Comparison of ENCODE assay signal across 9 cellular contexts in genomic region chr10:84140036-84140379, GRCh38. TPM values are rescaled to one million over a fixed set of nuclear protein-coding genes. Genes with fewer than 3 reads are reported as not detected.
DNase-seq lines count a peak whose midpoint lies in the region; ATAC-seq and TF ChIP-seq lines count a peak whose summit lies in the region.
"Had no signal": no experiment of that assay in that cellular context is flagged by ENCODE, and none has a peak within 500 bp of the region (broad histone marks: within the 10 kb centered on the region; RNA-seq: fewer than 3 reads in every experiment).

No MANE protein-coding gene starts in this region.

- TF ChIP-seq CTCF in OCI-LY3 (IDR thresholded peaks at IDR 0.05; ENCODE audit: low read depth, low read length) (no peak), vagina (IDR thresholded peaks at IDR 0.05) (no peak)

- no peaks in the 10 kb centered on the region for H3K9me3 Mint-ChIP-seq in dendritic cell treated with granulocyte-macrophage colony-stimulating factor and Interleukin-4, amounts not matched to agents 40 ng/mL and 50 ng/mL, for 4 days
- no peaks in the 10 kb centered on the region for H3K9me3 Mint-ChIP-seq in memory B cell

- H3K36me3 ChIP-seq in OCI-LY3 (replicated peaks; ENCODE audit: low read depth, low read length) (peaks cover 17% of the 10 kb centered on the region), vagina (peaks cover 0 to 37% of the 10 kb centered on the region in 2 donors)

- H3K4me3 ChIP-seq in OCI-LY3 (ENCODE audit: low read length) (peak overlapping the region; percentile 99), vagina (peak overlapping the region; percentile 87 to 95)

- H3K9me3 ChIP-seq in OCI-LY3 (ENCODE audit: insufficient read depth, low read length): no peaks in the 10 kb centered on the region
- no peaks in the 10 kb centered on the region for H3K9me3 ChIP-seq in vagina

- TF ChIP-seq POLR2A in vagina (IDR thresholded peaks at IDR 0.05): no peak

- peaks cover 40% of the 10 kb centered on the region for H3K79me2 ChIP-seq in OCI-LY3 (ENCODE audit: low read length)

- H2AFZ ChIP-seq in OCI-LY3 (ENCODE audit: low read depth, low read length): no peak overlapping the region

- H3K9ac ChIP-seq in OCI-LY3 (ENCODE audit: low read length): peak overlapping the region; percentile 89

- H3K36me3 Mint-ChIP-seq in dendritic cell treated with granulocyte-macrophage colony-stimulating factor and Interleukin-4, amounts not matched to agents 40 ng/mL and 50 ng/mL, for 4 days (ENCODE audit: low read depth): peaks cover 48% of the 10 kb centered on the region
- peaks cover 11% of the 10 kb centered on the region for H3K36me3 Mint-ChIP-seq in memory B cell

- H3K4me1 Mint-ChIP-seq in dendritic cell treated with granulocyte-macrophage colony-stimulating factor and Interleukin-4, amounts not matched to agents 40 ng/mL and 50 ng/mL, for 4 days (ENCODE audit: low read depth): peaks cover 17% of the 10 kb centered on the region
- H3K4me1 Mint-ChIP-seq in memory B cell: peaks cover 23% of the 10 kb centered on the region

- H3K27me3 ChIP-seq in OCI-LY3 (ENCODE audit: low read depth, low read length) (no peaks in the 10 kb centered on the region), vagina (no peaks in the 10 kb centered on the region)

- peaks cover 17% of the 10 kb centered on the region for H3K27me3 Mint-ChIP-seq in dendritic cell treated with granulocyte-macrophage colony-stimulating factor and Interleukin-4, amounts not matched to agents 40 ng/mL and 50 ng/mL, for 4 days
- no peaks in the 10 kb centered on the region for H3K27me3 Mint-ChIP-seq in memory B cell

- ATAC-seq in memory B cell (ENCODE audit: low read depth): no peak

- peak; percentile 2 to 15 for DNase-seq in activated CD4-positive, alpha-beta T cell treated with anti-CD3 and anti-CD28 coated beads for 4 hours
- no peak for DNase-seq in activated CD4-positive, alpha-beta T cell treated with anti-CD3 and anti-CD28 coated beads for 1 hour
- DNase-seq in memory B cell (ENCODE audit: low spot score in 2 of 2) (peak in 1 of 2 donors; percentile 4), vagina (ENCODE audit: extremely low spot score in 2 of 2) (no peak), SKM-1 (lab: John Stamatoyannopoulos, UW; ENCODE audit: unreplicated experiment) (no peak), SIG-M5 (lab: John Stamatoyannopoulos, UW) (no peak)

- H3K27ac Mint-ChIP-seq in dendritic cell treated with granulocyte-macrophage colony-stimulating factor and Interleukin-4, amounts not matched to agents 40 ng/mL and 50 ng/mL, for 4 days: peak overlapping the region; percentile 98
- peak overlapping the region; percentile 98 for H3K27ac Mint-ChIP-seq in memory B cell

- intact Hi-C loops in dendritic cell treated with granulocyte-macrophage colony-stimulating factor and Interleukin-4, amounts not matched to agents 40 ng/mL and 50 ng/mL, for 4 days (cut with micrococcal nuclease): no loop called here
- intact Hi-C loops in vagina (cut with DNase I): no loop called here

- no peaks in the 10 kb centered on the region for H4K20me1 ChIP-seq in OCI-LY3 (ENCODE audit: insufficient read depth, low read length)

- H3K27ac ChIP-seq in OCI-LY3 (ENCODE audit: low read length): peak overlapping the region; percentile 77
- peak overlapping the region; percentile 98 for H3K27ac ChIP-seq in vagina

- H3K4me1 ChIP-seq in OCI-LY3 (ENCODE audit: low read length): peaks cover 12% of the 10 kb centered on the region
- H3K4me1 ChIP-seq in vagina: peaks cover 22% of the 10 kb centered on the region

- H3K4me3 Mint-ChIP-seq in dendritic cell treated with granulocyte-macrophage colony-stimulating factor and Interleukin-4, amounts not matched to agents 40 ng/mL and 50 ng/mL, for 4 days: peak overlapping the region; percentile 95
- peak overlapping the region; percentile 72 for H3K4me3 Mint-ChIP-seq in memory B cell

- peak overlapping the region; percentile 93 for H3K4me2 ChIP-seq in OCI-LY3 (ENCODE audit: low read length)

RNA-seq across cellular contexts. Expression of gene GHITM, which starts 0.7 kb away (rescaled TPM):
- 87.9 TPM for total RNA-seq in vagina

RNA-seq across cellular contexts. Expression of gene GPR15LG, which starts 33.6 kb away (rescaled TPM):
- total RNA-seq in vagina: 98.0 TPM
- total RNA-seq: Daoy had no signal

RNA-seq across cellular contexts. Expression of gene CDHR1, which starts 54.3 kb away (rescaled TPM):
- total RNA-seq in vagina: 6.4 TPM
- total RNA-seq: Daoy had no signal

Comparison
In these comparisons a context has a peak if more than half of its experiments do, and no peak if none do; other contexts are left out.
1. DNase-seq: peak in activated CD4-positive, alpha-beta T cell treated with anti-CD3 and anti-CD28 coated beads for 4 hours (2 of 2); none in activated CD4-positive, alpha-beta T cell treated with anti-CD3 and anti-CD28 coated beads for 1 hour (single experiment), vagina (0 of 2), SKM-1 (single experiment) and SIG-M5 (single experiment).